ENCODE assay signal across 8 cellular contexts in the genomic region with DNA sequence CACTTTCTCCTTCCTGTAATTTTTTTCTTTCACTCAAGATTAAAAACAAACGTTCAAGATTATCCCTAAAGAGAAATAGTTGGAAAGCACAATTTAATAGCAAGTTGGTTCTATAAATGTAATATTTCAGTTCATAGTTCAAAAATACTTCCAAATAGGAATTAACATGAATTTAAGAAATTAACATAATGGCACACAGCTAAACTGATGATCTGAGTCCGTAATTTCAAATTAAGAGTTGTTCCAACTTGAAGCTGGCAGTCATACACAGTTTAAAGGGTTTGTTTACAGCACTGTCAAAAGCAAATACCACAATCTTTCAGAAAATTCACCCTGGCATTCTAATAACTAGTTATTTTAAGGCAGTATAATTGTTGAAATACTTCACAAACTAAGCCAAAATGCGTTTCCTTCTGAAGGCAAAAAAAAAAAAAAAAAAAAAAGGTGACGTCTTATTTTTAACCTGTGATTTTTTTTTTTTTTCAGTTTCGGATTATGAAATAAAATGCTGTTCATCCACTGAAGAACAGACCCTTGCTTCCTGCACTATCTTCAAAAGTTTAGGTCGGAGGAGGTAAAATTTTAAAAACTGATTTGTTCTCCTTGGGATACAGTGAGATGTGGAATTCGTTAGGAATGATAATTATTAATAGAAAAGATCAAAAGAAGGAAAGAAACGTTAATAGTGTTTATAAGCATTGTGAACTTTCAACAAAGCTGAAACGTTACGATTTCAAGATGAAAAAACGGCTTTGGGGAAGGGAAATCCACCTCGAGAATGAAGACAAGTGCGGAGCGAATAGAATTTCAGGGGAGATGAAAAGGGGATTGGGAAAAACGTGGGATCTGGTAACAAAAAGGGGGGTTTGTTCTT. TPM values are rescaled to one million over a fixed set of nuclear protein-coding genes. Genes with fewer than 3 reads are reported as not detected.
DNase-seq lines count a peak whose midpoint lies in the region; ATAC-seq and TF ChIP-seq lines count a peak whose summit lies in the region.

No MANE protein-coding gene starts in this region.

- H3K27me3 Mint-ChIP-seq in activated naive CD4-positive, alpha-beta T cell treated with anti-CD3 and anti-CD28 coated beads, Interleukin-2, amount 50 U/mL, for 24 hours, result no peaks in the 10 kb centered on the region
- no peaks in the 10 kb centered on the region for H3K27me3 Mint-ChIP-seq in activated naive CD8-positive, alpha-beta T cell treated with anti-CD3 and anti-CD28 coated beads, Interleukin-2, amount 50 U/mL, for 24 hours

- no peak for TF ChIP-seq POLR2A in stomach (IDR thresholded peaks at IDR 0.05)

- H3K4me3 ChIP-seq in iPS-20b (ENCODE audit: low read length), result peak overlapping the region; percentile 81
- H3K4me3 ChIP-seq in stomach, result peak overlapping the region; percentile 57 to 90 (median 72)

- ATAC-seq in activated naive CD8-positive, alpha-beta T cell treated with anti-CD3 and anti-CD28 coated beads, Interleukin-2, amount 50 U/mL, for 24 hours, result no peak
- no peak for ATAC-seq in HG03571 (IDR thresholded peaks at IDR 0.05; ENCODE audit: unreplicated experiment)
- no peak for ATAC-seq in HG03280 (IDR thresholded peaks at IDR 0.05; ENCODE audit: unreplicated experiment)

- peak overlapping the region; percentile 78 for H3K9ac ChIP-seq in iPS-20b (ENCODE audit: low read depth, low read length)

- no peaks in the 10 kb centered on the region for H3K9me3 Mint-ChIP-seq in activated naive CD4-positive, alpha-beta T cell treated with anti-CD3 and anti-CD28 coated beads, Interleukin-2, amount 50 U/mL, for 24 hours
- peaks cover 5% of the 10 kb centered on the region for H3K9me3 Mint-ChIP-seq in activated naive CD8-positive, alpha-beta T cell treated with anti-CD3 and anti-CD28 coated beads, Interleukin-2, amount 50 U/mL, for 24 hours

- peak overlapping the region; percentile 98 for H3K4me3 Mint-ChIP-seq in activated naive CD4-positive, alpha-beta T cell treated with anti-CD3 and anti-CD28 coated beads, Interleukin-2, amount 50 U/mL, for 24 hours
- peak overlapping the region; percentile 99 for H3K4me3 Mint-ChIP-seq in activated naive CD8-positive, alpha-beta T cell treated with anti-CD3 and anti-CD28 coated beads, Interleukin-2, amount 50 U/mL, for 24 hours

- DNase-seq in activated naive CD4-positive, alpha-beta T cell treated with anti-CD3 and anti-CD28 coated beads, Interleukin-2, amount 50 U/mL, for 16 hours, result no peak
- no peak for DNase-seq in activated naive CD8-positive, alpha-beta T cell treated with anti-CD3 and anti-CD28 coated beads, Interleukin-2, amount 50 U/mL, for 24 hours
- no peak for DNase-seq in stomach
- DNase-seq in HK-2 (ENCODE audit: unreplicated experiment), result no peak

- TF ChIP-seq CTCF in stomach (IDR thresholded peaks at IDR 0.05), result no peak

- H3K27ac Mint-ChIP-seq in activated naive CD4-positive, alpha-beta T cell treated with anti-CD3 and anti-CD28 coated beads, Interleukin-2, amount 50 U/mL, for 24 hours, result peak overlapping the region; percentile 100
- H3K27ac Mint-ChIP-seq in activated naive CD8-positive, alpha-beta T cell treated with anti-CD3 and anti-CD28 coated beads, Interleukin-2, amount 50 U/mL, for 24 hours, result peak overlapping the region; percentile 94

- peaks cover 67% of the 10 kb centered on the region for H3K4me1 Mint-ChIP-seq in activated naive CD4-positive, alpha-beta T cell treated with anti-CD3 and anti-CD28 coated beads, Interleukin-2, amount 50 U/mL, for 24 hours
- peaks cover 82% of the 10 kb centered on the region for H3K4me1 Mint-ChIP-seq in activated naive CD8-positive, alpha-beta T cell treated with anti-CD3 and anti-CD28 coated beads, Interleukin-2, amount 50 U/mL, for 24 hours

- H3K36me3 ChIP-seq in iPS-20b (ENCODE audit: insufficient read depth, low read depth, low read length) (no peaks in the 10 kb centered on the region), stomach (no peaks in the 10 kb centered on the region)

- intact Hi-C loops in stomach (cut with DNase I; ENCODE audit: low total_unique reads), result no loop called here

- H3K9me3 ChIP-seq in iPS-20b (ENCODE audit: insufficient read depth, low read depth, low read length) (no peaks in the 10 kb centered on the region), stomach (no peaks in the 10 kb centered on the region)

- H3K27me3 ChIP-seq in iPS-20b (ENCODE audit: insufficient read depth, low read length) (no peaks in the 10 kb centered on the region), stomach (no peaks in the 10 kb centered on the region)

- peaks cover 17% of the 10 kb centered on the region for H3K36me3 Mint-ChIP-seq in activated naive CD4-positive, alpha-beta T cell treated with anti-CD3 and anti-CD28 coated beads, Interleukin-2, amount 50 U/mL, for 24 hours
- H3K36me3 Mint-ChIP-seq in activated naive CD8-positive, alpha-beta T cell treated with anti-CD3 and anti-CD28 coated beads, Interleukin-2, amount 50 U/mL, for 24 hours (ENCODE audit: low read depth), result peaks cover 39% of the 10 kb centered on the region

- H3K4me1 ChIP-seq in iPS-20b (ENCODE audit: insufficient read depth, low read length), result peaks cover 11% of the 10 kb centered on the region
- peaks cover 33 to 59% (median 50%) of the 10 kb centered on the region in 4 donors for H3K4me1 ChIP-seq in stomach

- WGBS in stomach, 5 donors, result 0 to 1% (median 1%) methylated on average over 15 of the region's 15 CpGs

- no peak for TF ChIP-seq EP300 in stomach (IDR thresholded peaks at IDR 0.05)

- H3K27ac ChIP-seq in iPS-20b (ENCODE audit: low read length) (no peak overlapping the region), stomach (peak overlapping the region; percentile 98 to 100 (median 99))

RNA-seq across cellular contexts. Expression of gene IL6ST, which starts 0.9 kb away (rescaled TPM):
- 100 to 1,000 TPM in 3 of 5 donors, 10 to 100 TPM in 2; 33.0 to 466 (median 214) TPM for total RNA-seq in stomach
- 10 to 100 TPM; 18.5 to 22.4 (median 21.8) TPM for polyA plus RNA-seq in stomach
